ENCODE assay signal across 8 cellular contexts in genomic region chr6:44667668-44668390, GRCh38.
DNase-seq lines count a peak whose midpoint lies in the region; ATAC-seq and TF ChIP-seq lines count a peak whose summit lies in the region.

No MANE protein-coding gene starts in this region.

- peak; percentile 40 for TF ChIP-seq CTCF in HL-60 (IDR thresholded peaks at IDR 0.05; ENCODE audit: insufficient read depth, low read length)

- CTCF ChIA-PET in activated CD4-positive, alpha-beta memory T cell treated with anti-CD3 and anti-CD28 coated beads, Interleukin-2, amount 10 ng/mL, durations not matched to agents 7 days and 5 days (lab: Charles Lee), result no interaction called here

- no peak for ATAC-seq in GM19452 (IDR thresholded peaks at IDR 0.05; ENCODE audit: unreplicated experiment)
- ATAC-seq in GM19328 (IDR thresholded peaks at IDR 0.05; ENCODE audit: unreplicated experiment), result no peak

- H3K4me3 Mint-ChIP-seq in activated CD4-positive, alpha-beta memory T cell treated with anti-CD3 and anti-CD28 coated beads, Interleukin-2, amount 10 ng/mL, durations not matched to agents 7 days and 5 days, result no peak overlapping the region

- H3K27ac Mint-ChIP-seq in activated CD4-positive, alpha-beta memory T cell treated with anti-CD3 and anti-CD28 coated beads, Interleukin-2, amount 10 ng/mL, durations not matched to agents 7 days and 5 days, result no peak overlapping the region

- DNase-seq in DMS53 (lab: John Stamatoyannopoulos, UW) (peak; percentile 69), HL-60 (ENCODE audit: low read depth in 1 of 2, low spot score in 1 of 2) (peak in 1 of 2 experiments; percentile 43), foreskin melanocyte (peak; percentile 16), GDM1 (lab: John Stamatoyannopoulos, UW) (no peak)
- peak; percentile 23 for DNase-seq in activated CD4-positive, alpha-beta memory T cell treated with anti-CD3 and anti-CD28 coated beads, Interleukin-2, amount 10 ng/mL, durations not matched to agents 7 days and 5 days
- DNase-seq in stimulated activated CD4-positive, alpha-beta T cell treated with anti-CD3 and anti-CD28 coated beads, Interleukin-4, amount 100 ng/mL, for 48 hours (ENCODE audit: low read depth in 2 of 2), result peak; percentile 19 to 31

- no peak overlapping the region for H3K27ac ChIP-seq in HL-60 (replicated peaks)

- peaks cover 1% of the 10 kb centered on the region for H3K4me1 Mint-ChIP-seq in activated CD4-positive, alpha-beta memory T cell treated with anti-CD3 and anti-CD28 coated beads, Interleukin-2, amount 10 ng/mL, durations not matched to agents 7 days and 5 days

- POLR2A ChIA-PET in activated CD4-positive, alpha-beta memory T cell treated with anti-CD3 and anti-CD28 coated beads, Interleukin-2, amount 10 ng/mL, durations not matched to agents 7 days and 5 days (lab: Charles Lee), result no interaction called here

- H3K36me3 Mint-ChIP-seq in activated CD4-positive, alpha-beta memory T cell treated with anti-CD3 and anti-CD28 coated beads, Interleukin-2, amount 10 ng/mL, durations not matched to agents 7 days and 5 days (ENCODE audit: low read depth), result no peaks in the 10 kb centered on the region

- H3K27me3 Mint-ChIP-seq in activated CD4-positive, alpha-beta memory T cell treated with anti-CD3 and anti-CD28 coated beads, Interleukin-2, amount 10 ng/mL, durations not matched to agents 7 days and 5 days, result no peaks in the 10 kb centered on the region

- no peaks in the 10 kb centered on the region for H3K9me3 Mint-ChIP-seq in activated CD4-positive, alpha-beta memory T cell treated with anti-CD3 and anti-CD28 coated beads, Interleukin-2, amount 10 ng/mL, durations not matched to agents 7 days and 5 days

- no peak overlapping the region for H3K4me3 ChIP-seq in HL-60 (replicated peaks; ENCODE audit: insufficient read depth, low read length)

- peaks cover 3% of the 10 kb centered on the region for H3K27me3 ChIP-seq in HL-60 (ENCODE audit: insufficient read depth, poor library complexity, severe bottlenecking)
